In the genomic region with DNA sequence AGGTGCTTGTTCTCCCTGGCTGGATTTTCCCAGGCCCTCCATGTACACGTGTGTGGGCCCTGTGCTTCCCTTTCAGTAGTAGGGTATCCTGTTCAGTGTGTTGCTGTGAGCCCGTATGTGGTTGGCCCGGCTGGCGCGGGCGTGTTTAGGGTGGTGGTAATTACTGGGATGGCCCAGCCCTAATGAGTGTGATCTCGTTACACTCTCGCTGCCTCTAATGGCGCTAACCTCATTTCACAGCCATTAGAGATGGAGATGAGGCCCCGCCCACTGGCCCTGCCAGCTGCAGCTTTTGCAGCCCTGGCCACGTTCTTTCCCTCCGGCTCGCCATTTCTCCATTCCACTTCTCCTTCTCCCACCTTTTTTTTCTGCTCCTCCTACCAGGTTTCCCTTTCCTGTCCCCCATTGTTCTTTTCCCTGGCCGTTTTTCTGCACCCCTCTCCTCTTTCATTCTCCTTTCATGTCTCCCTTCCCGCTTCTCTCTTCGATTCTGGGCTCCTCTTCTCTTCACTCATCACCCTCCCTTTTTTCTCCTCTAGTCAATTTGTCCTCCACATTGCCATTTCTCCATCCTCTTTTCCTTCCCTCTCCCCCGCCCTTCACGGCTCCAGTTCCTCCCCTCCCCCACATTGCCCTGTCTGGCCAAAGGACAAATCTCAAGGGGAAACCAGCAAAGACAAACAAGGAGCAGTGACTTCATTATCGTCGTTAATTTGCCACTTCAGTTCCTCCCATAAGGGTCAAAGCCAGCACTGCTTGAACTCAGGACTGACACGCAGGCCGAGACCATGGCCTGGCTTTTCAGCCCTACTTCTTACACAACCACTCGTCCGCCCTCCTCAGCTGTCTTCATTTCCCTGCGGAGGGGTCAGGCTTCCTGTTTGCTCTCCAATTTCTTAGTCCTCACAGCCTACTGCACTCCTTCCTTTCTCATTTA, we compare ENCODE assay signal across 8 cellular contexts. TPM values are rescaled to one million over a fixed set of nuclear protein-coding genes. Genes with fewer than 3 reads are reported as not detected.
DNase-seq lines count a peak whose midpoint lies in the region; ATAC-seq and TF ChIP-seq lines count a peak whose summit lies in the region.

No MANE protein-coding gene starts in this region.

- no peak overlapping the region for H3K4me3 ChIP-seq in aorta (ENCODE audit: low read length in 2 of 2)

- ATAC-seq in Right ventricle myocardium inferior, result peak; percentile 95
- peak; percentile 78 for ATAC-seq in aorta (ENCODE audit: low FRiP score)
- ATAC-seq in GM21825 (IDR thresholded peaks at IDR 0.05; ENCODE audit: unreplicated experiment), result no peak

- DNase-seq in Right ventricle myocardium inferior (ENCODE audit: missing footprints) (peak; percentile 83), cardiac septum (ENCODE audit: low spot score) (no peak), amygdala (lab: John Stamatoyannopoulos, UW) (peak in 31 of 56 donors; percentile 14 to 70 (median 44)), iPS-NIHi11 (ENCODE audit: low spot score) (peak; percentile 37), aorta (peak in 1 of 2 donors; percentile 70), GOT3 (lab: John Stamatoyannopoulos, UW) (no peak), HEK293T (ENCODE audit: extremely low spot score) (no peak)

- CTCF ChIA-PET in HEK293T (lab: Yijun Ruan, JAX), result no interaction called here

- no peaks in the 10 kb centered on the region for H3K36me3 ChIP-seq in aorta (ENCODE audit: control insufficient read depth in 1 of 2, insufficient read depth in 2 of 2, low read length in 1 of 2)

- no peaks in the 10 kb centered on the region for H3K9me3 ChIP-seq in aorta (ENCODE audit: control insufficient read depth, low read length)

- H3K27ac ChIP-seq in aorta (ENCODE audit: low read depth in 1 of 2, low read length in 2 of 2), result no peak overlapping the region

- POLR2A ChIA-PET in HEK293T (lab: Yijun Ruan, JAX), result no interaction called here

- intact Hi-C loops in Right ventricle myocardium inferior (cut with DNase I) (no loop called here), cardiac septum (cut with DNase I) (no loop called here), aorta (cut with DNase I) (loop anchor here in 1 of 2 donors (5.0 kb wide), 1 partner anchor 62 kb away; no protein-coding TSS in a partner anchor)

- no peaks in the 10 kb centered on the region for H3K4me1 ChIP-seq in aorta (ENCODE audit: control insufficient read depth in 1 of 2, insufficient read depth in 2 of 2, low read length in 2 of 2)

- no peaks in the 10 kb centered on the region for H3K27me3 ChIP-seq in aorta (ENCODE audit: control insufficient read depth in 1 of 2, insufficient read depth in 2 of 2, low read length in 1 of 2)

- WGBS in aorta, 2 donors, result 45% methylated on average over 25 of the region's 25 CpGs

TF ChIP-seq in HEK293T, 16 proteins besides CTCF, POLR2A, EP300 and RAD21:
- no peak for TF ChIP-seq CTBP1 (IDR thresholded peaks at IDR 0.05; ENCODE audit: borderline replicate concordance)
- no peak for TF ChIP-seq SP1 (IDR thresholded peaks at IDR 0.05)

RNA-seq across cellular contexts. Expression of a gene that starts 6.8 kb away (rescaled TPM):
- total RNA-seq in Right ventricle myocardium inferior (0.60 TPM), cardiac septum (1.3 TPM), aorta (1 to 10 TPM; 1.5 to 4.0 TPM)
- polyA plus RNA-seq in aorta, result 1 to 10 TPM in 1 of 2 donors, under 1 TPM in 1; 0.13 to 2.1 TPM

RNA-seq across cellular contexts. Expression of a gene that starts 11.3 kb away (rescaled TPM):
- total RNA-seq in Right ventricle myocardium inferior, result 16.0 TPM
- total RNA-seq in cardiac septum, result 17.5 TPM
- total RNA-seq in aorta, result 10 to 100 TPM; 13.0 to 13.7 TPM
- polyA plus RNA-seq in aorta, result 10 to 100 TPM; 14.0 to 24.0 TPM

RNA-seq across cellular contexts. Expression of a gene that starts 22.8 kb away (rescaled TPM):
- 15.5 TPM for total RNA-seq in Right ventricle myocardium inferior
- 12.8 TPM for total RNA-seq in cardiac septum
- 10 to 100 TPM; 36.9 to 78.6 TPM for total RNA-seq in aorta
- polyA plus RNA-seq in aorta, result 10 to 100 TPM; 17.5 to 75.7 TPM

RNA-seq across cellular contexts. Expression of a gene that starts 33.8 kb away (rescaled TPM):
- total RNA-seq in Right ventricle myocardium inferior, result 0.24 TPM
- total RNA-seq in cardiac septum, result 0.19 TPM
- 1 to 10 TPM; 1.5 to 1.7 TPM for total RNA-seq in aorta
- polyA plus RNA-seq in aorta, result under 1 TPM in 1 of 2 donors, not detected in 1; 0.23 TPM

Comparison
In these comparisons a context has a peak if more than half of its experiments do, and no peak if none do; other contexts are left out.
1. DNase-seq: peak in Right ventricle myocardium inferior (single experiment), amygdala (31 of 56) and iPS-NIHi11 (single experiment); none in cardiac septum (single experiment), GOT3 (single experiment) and HEK293T (single experiment).